ENCODE assay signal across 15 cellular contexts in the genomic region with DNA sequence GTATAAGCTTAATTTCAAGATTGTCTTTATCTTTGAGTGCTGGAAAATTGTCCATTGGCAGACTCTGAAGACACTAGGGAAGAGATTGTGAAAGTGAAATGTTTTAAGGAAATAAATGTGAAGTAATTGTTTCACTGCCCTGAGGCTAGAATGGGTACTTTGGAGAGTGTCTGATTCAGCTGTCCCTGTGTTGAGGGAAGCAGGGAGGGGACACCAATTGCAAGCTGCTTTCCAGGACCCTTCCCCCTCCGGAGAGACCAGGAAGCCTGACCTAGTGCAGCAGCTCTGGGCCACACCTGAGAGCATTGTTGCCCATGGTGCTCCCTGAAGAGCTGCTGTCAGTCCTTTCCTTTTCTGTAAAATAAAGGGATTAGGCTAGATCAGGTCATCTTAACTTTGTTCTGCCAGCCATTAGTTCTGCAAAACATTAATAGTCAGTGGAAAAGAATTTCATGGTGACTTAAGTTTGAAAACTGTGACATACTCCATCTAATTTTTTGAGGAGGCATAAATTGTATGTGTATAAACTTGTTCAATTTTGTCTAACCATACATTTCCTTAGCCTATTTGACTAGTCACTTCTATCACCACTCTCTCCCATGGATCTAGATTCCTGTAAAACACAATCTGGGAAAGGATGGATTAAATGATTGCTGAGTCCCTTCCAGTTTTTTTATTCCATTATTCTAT. TPM values are rescaled to one million over a fixed set of nuclear protein-coding genes. Genes with fewer than 3 reads are reported as not detected.
DNase-seq lines count a peak whose midpoint lies in the region; ATAC-seq, FAIRE-seq and TF ChIP-seq lines count a peak whose summit lies in the region.
"Had no signal": no experiment of that assay in that cellular context is flagged by ENCODE, and none has a peak within 500 bp of the region (broad histone marks: within the 10 kb centered on the region; RNA-seq: fewer than 3 reads in every experiment).

No MANE protein-coding gene starts in this region.

- no peak overlapping the region for H2BK12ac ChIP-seq in H9 (ENCODE audit: insufficient read length, low read depth, low read length)

- no peak overlapping the region for H2AK5ac ChIP-seq in H9 (ENCODE audit: insufficient read length, low read length)

- no peak overlapping the region for H3K4me3 Mint-ChIP-seq in H9
- H3K4me3 Mint-ChIP-seq: activated CD8-positive, alpha-beta T cell treated with anti-CD3 and anti-CD28 coated beads, Interleukin-2, amount 10 ng/mL, durations not matched to agents 7 days and 5 days; IgD-negative memory B cell; nephron had no signal

- H2AFZ ChIP-seq in ACC112 (ENCODE audit: low read length, unreplicated experiment) (no peak overlapping the region), H9 (ENCODE audit: low read length) (no peak overlapping the region)

- no peak overlapping the region for H4K8ac ChIP-seq in H9 (replicated peaks; ENCODE audit: insufficient read length, low read depth, low read length)

- H3K79me1 ChIP-seq in H9 (ENCODE audit: insufficient read depth, low read depth, low read length, poor library complexity, severe bottlenecking), result no peaks in the 10 kb centered on the region

- H3K18ac ChIP-seq in H9 (ENCODE audit: insufficient read length, low read depth, low read length), result no peak overlapping the region

- H2BK5ac ChIP-seq in H9 (ENCODE audit: insufficient read length, low read length), result no peak overlapping the region

- H3K27me3 ChIP-seq in ACC112 (ENCODE audit: insufficient read depth, low read length), result no peaks in the 10 kb centered on the region
- H3K27me3 ChIP-seq in H9 (ENCODE audit: insufficient read depth, low read length), result no peaks in the 10 kb centered on the region
- no peaks in the 10 kb centered on the region for H3K27me3 ChIP-seq in adipocyte (replicated peaks; ENCODE audit: control insufficient read depth, insufficient read depth, low read length)
- no peaks in the 10 kb centered on the region for H3K27me3 ChIP-seq in small intestine (ENCODE audit: control insufficient read depth in 2 of 2, insufficient read depth in 2 of 2, low read length in 2 of 2)
- H3K27me3 ChIP-seq: right lobe of liver had no signal

- peaks cover 16% of the 10 kb centered on the region for H3K36me3 ChIP-seq in ACC112 (ENCODE audit: insufficient read depth, low read length)
- peaks cover 63% of the 10 kb centered on the region for H3K36me3 ChIP-seq in adipocyte (ENCODE audit: control insufficient read depth, insufficient read depth, low read length, severe bottlenecking)
- H3K36me3 ChIP-seq in small intestine (ENCODE audit: control insufficient read depth in 2 of 2, insufficient read depth in 2 of 2, low read length in 2 of 2), result no peaks in the 10 kb centered on the region
- H3K36me3 ChIP-seq: right lobe of liver, transverse colon had no signal

- no peak overlapping the region for H2BK15ac ChIP-seq in H9 (ENCODE audit: low read depth, low read length)

- no peak overlapping the region for H3K9ac ChIP-seq in H9 (ENCODE audit: extremely low read depth, insufficient read length, low read length)
- H3K9ac ChIP-seq in adipocyte (ENCODE audit: low read length), result peak overlapping the region; percentile 27

- no CpG with 5 or more reads among the region's 1 CpG for WGBS in H9 (ENCODE audit: extremely low coverage, insufficient read length, low lambda C conversion rate)
- WGBS in small intestine, 3 donors, result 0 to 11% (median 0%) methylated on average over 1 of the region's 1 CpG

- no peak for ATAC-seq in GM21367 (IDR thresholded peaks at IDR 0.05; ENCODE audit: unreplicated experiment)
- ATAC-seq in HG03095 (IDR thresholded peaks at IDR 0.05; ENCODE audit: unreplicated experiment), result no peak
- ATAC-seq: activated CD8-positive, alpha-beta T cell treated with anti-CD3 and anti-CD28 coated beads, Interleukin-2, amount 10 ng/mL, durations not matched to agents 7 days and 5 days; right lobe of liver had no signal

- no peak overlapping the region for H3K23ac ChIP-seq in H9 (ENCODE audit: insufficient read length, low read depth, low read length)

- FAIRE-seq in small intestine (lab: Jason Lieb, UNC), result no peak

- no peak overlapping the region for H2BK120ac ChIP-seq in H9 (ENCODE audit: low read depth, low read length, poor library complexity, severe bottlenecking)

- H3K56ac ChIP-seq in H9 (ENCODE audit: insufficient read length, low read depth, low read length), result no peak overlapping the region

- no peak for DNase-seq in H9
- DNase-seq in adipocyte (ENCODE audit: low read depth), result peak; percentile 76
- peak; percentile 46 for DNase-seq in iPS-NIHi7 (ENCODE audit: extremely low spot score)
- no peak for DNase-seq in small intestine
- no peak for DNase-seq in AG20443 (ENCODE audit: low spot score)
- DNase-seq: activated CD8-positive, alpha-beta T cell treated with anti-CD3 and anti-CD28 coated beads, Interleukin-2, amount 10 ng/mL, durations not matched to agents 7 days and 5 days; NCI-H2227 treated with DMSO at 0.1 percent for 48 hours; right lobe of liver; stimulated activated CD4-positive, alpha-beta T cell treated with anti-CD3 and anti-CD28 coated beads, Interleukin-4, amount 100 ng/mL, for 24 hours; transverse colon had no signal

- peaks cover 7 to 17% (median 14%) of the 10 kb centered on the region in 3 experiments; a peak in 6 of 7 replicates for H3K36me3 Mint-ChIP-seq in H9 (ENCODE audit: insufficient read depth in 1 of 3, low read depth in 3 of 3)
- H3K36me3 Mint-ChIP-seq: IgD-negative memory B cell had no signal

- H3K4me2 ChIP-seq in H9 (ENCODE audit: insufficient read depth, insufficient read length, low read length), result no peak overlapping the region

- H3K9me3 ChIP-seq in H9 (ENCODE audit: control insufficient read depth, low read depth, low read length), result no peaks in the 10 kb centered on the region
- H3K9me3 ChIP-seq in adipocyte (ENCODE audit: control insufficient read depth, low read length), result no peaks in the 10 kb centered on the region
- H3K9me3 ChIP-seq in small intestine (ENCODE audit: control insufficient read depth, low read depth), result no peaks in the 10 kb centered on the region
- H3K9me3 ChIP-seq: right lobe of liver, transverse colon had no signal

- H3K4ac ChIP-seq in H9 (ENCODE audit: low read depth, low read length), result no peak overlapping the region

- H3K23me2 ChIP-seq in H9 (ENCODE audit: insufficient read length, low read depth, low read length, poor library complexity, severe bottlenecking), result no peaks in the 10 kb centered on the region

- H3T11ph ChIP-seq in H9 (ENCODE audit: low read length), result no peak overlapping the region

- no peak overlapping the region for H3K14ac ChIP-seq in H9 (ENCODE audit: insufficient read depth, low read length)

- TF ChIP-seq CTCF in H9 (conservative IDR thresholded peaks at IDR 0.05), result no peak

- H3K4me3 ChIP-seq in ACC112 (ENCODE audit: low read depth, low read length), result peak overlapping the region; percentile 21; the same call in 1 of the 2 replicates
- H3K4me3 ChIP-seq in adipocyte (ENCODE audit: low read length), result peak overlapping the region; percentile 45
- no peak overlapping the region for H3K4me3 ChIP-seq in small intestine (ENCODE audit: low read depth in 1 of 2, low read length in 2 of 2)
- H3K4me3 ChIP-seq: right lobe of liver, transverse colon had no signal

- no peak overlapping the region for H4K5ac ChIP-seq in H9 (ENCODE audit: insufficient read length, low read depth, low read length)

- H3K4me1 ChIP-seq in ACC112 (ENCODE audit: control insufficient read depth, insufficient read depth, low read length, unreplicated experiment), result peaks cover 51% of the 10 kb centered on the region
- peaks cover 10% of the 10 kb centered on the region; the same call in 1 of the 2 replicates for H3K4me1 ChIP-seq in H9 (ENCODE audit: insufficient read depth, low read length)
- peaks cover 50% of the 10 kb centered on the region for H3K4me1 ChIP-seq in adipocyte (ENCODE audit: control insufficient read depth, insufficient read depth, low read length)
- no peaks in the 10 kb centered on the region for H3K4me1 ChIP-seq in small intestine (ENCODE audit: control insufficient read depth in 2 of 2, insufficient read depth in 1 of 2, low read depth in 1 of 2, low read length in 1 of 2)
- H3K4me1 ChIP-seq: right lobe of liver had no signal

- no peaks in the 10 kb centered on the region for H4K20me1 ChIP-seq in H9 (ENCODE audit: control insufficient read depth, insufficient read depth, insufficient read length)

- peak overlapping the region in 2 of 3 experiments; percentile 12 to 80; a peak in 3 of 7 replicates for H3K27ac Mint-ChIP-seq in H9
- H3K27ac Mint-ChIP-seq: activated CD8-positive, alpha-beta T cell treated with anti-CD3 and anti-CD28 coated beads, Interleukin-2, amount 10 ng/mL, durations not matched to agents 7 days and 5 days; IgD-negative memory B cell had no signal

- H3K9me3 Mint-ChIP-seq in H9, result no peaks in the 10 kb centered on the region
- H3K9me3 Mint-ChIP-seq: nephron had no signal

- no peak overlapping the region for H4K91ac ChIP-seq in H9 (ENCODE audit: insufficient read length, low read depth, low read length)

- H3K27ac ChIP-seq in ACC112 (ENCODE audit: low read depth, low read length) (peak overlapping the region; percentile 43), H9 (ENCODE audit: insufficient read length, low read depth, low read length) (no peak overlapping the region), small intestine (ENCODE audit: low read depth in 1 of 2, low read length in 1 of 2) (no peak overlapping the region)
- H3K27ac ChIP-seq: right lobe of liver, transverse colon had no signal

- no peaks in the 10 kb centered on the region for H3K27me3 Mint-ChIP-seq in H9 (ENCODE audit: low read depth)

- H3K4me1 Mint-ChIP-seq in H9, result peaks cover 53 to 55% of the 10 kb centered on the region in 2 experiments
- H3K4me1 Mint-ChIP-seq: IgD-negative memory B cell had no signal

- no peak overlapping the region for H2BK20ac ChIP-seq in H9 (ENCODE audit: low read depth, low read length, poor library complexity, severe bottlenecking)

- H3K79me2 ChIP-seq in ACC112 (ENCODE audit: control insufficient read depth, insufficient read depth, low read length, unreplicated experiment), result peaks cover 72% of the 10 kb centered on the region
- H3K79me2 ChIP-seq in H9 (ENCODE audit: insufficient read depth, low read length), result peaks cover 2% of the 10 kb centered on the region; the same call in 1 of the 2 replicates

RNA-seq across cellular contexts. Expression of gene MAP1B, which starts 18.8 kb away (rescaled TPM):
- total RNA-seq in H9 (2021), result 67.1 and 67.5 TPM in 2 replicates
- 1 to 10 TPM in 2 of 3 donors, under 1 TPM in 1; 0.45 to 7.4 (median 1.1) TPM for polyA plus RNA-seq in small intestine

Comparison
In these comparisons a context has a peak if more than half of its experiments do, and no peak if none do; other contexts are left out.
1. H3K4me3 ChIP-seq: peak in ACC112 (single experiment) and adipocyte (single experiment); none in small intestine (0 of 2).
2. DNase-seq: peak in adipocyte (single experiment) and iPS-NIHi7 (single experiment); none in H9 (single experiment), small intestine (single experiment) and AG20443 (single experiment).